Comparison of ENCODE assay signal across 1 cellular context in the genomic region with DNA sequence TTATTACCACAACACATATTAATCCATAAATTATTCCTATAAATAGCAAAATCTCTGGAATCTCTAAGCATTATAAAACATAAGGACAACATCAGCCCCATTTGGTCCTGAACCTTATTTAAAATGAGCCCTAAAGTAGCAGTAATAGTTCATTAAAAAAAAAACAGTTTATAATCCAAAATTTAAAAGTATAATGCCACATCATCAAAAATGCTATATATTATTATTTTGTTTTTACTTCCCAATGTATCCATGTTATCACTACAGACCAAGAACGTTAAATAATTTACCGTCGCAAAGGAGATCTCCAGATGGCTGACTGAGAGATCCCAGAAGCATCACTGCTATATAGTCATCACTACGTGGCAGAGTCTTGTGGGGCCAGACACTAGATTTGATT.
TF ChIP-seq lines count a peak whose summit lies in the region.

No MANE protein-coding gene starts in this region.

TF ChIP-seq in K562, 482 proteins besides CTCF, POLR2A, EP300 and RAD21 (continued from another document):
- TF ChIP-seq E2F1 (CRISPR knock-in tag; IDR thresholded peaks at IDR 0.05) (no peak), ATF1 (CRISPR knock-in tag; IDR thresholded peaks at IDR 0.05) (no peak), ATF1 (tag; IDR thresholded peaks at IDR 0.05) (no peak)
